30 cellular contexts compared by ENCODE assay signal in the genomic region with DNA sequence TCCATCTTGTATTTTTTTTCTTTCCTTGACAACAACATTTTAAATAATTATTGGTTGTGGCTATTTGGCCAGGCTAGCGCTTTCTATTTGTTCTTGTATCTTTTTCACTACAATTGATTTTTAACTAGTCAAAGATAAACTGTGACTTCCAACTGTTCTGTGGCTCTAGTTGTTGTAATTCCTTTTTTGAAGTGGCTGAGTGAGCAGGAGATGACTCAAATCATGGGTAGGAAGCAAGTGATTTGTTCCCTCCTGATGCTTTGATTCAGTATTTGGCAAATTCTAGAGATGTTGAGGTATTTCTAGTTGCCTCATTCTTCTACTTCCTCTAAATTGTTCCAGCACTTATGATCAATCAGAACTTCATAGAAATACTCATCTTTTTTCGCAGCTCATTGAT.
"Had no signal": no experiment of that assay in that cellular context is flagged by ENCODE, and none has a peak within 500 bp of the region (broad histone marks: within the 10 kb centered on the region; RNA-seq: fewer than 3 reads in every experiment).

No MANE protein-coding gene starts in this region.

- H3K9me3 ChIP-seq: colonic mucosa, esophagus muscularis mucosa had no signal

- H3K4me3 Mint-ChIP-seq: activated CD4-positive, alpha-beta T cell treated with anti-CD3 and anti-CD28 coated beads for 36 hours; activated naive CD8-positive, alpha-beta T cell treated with anti-CD3 and anti-CD28 coated beads, Interleukin-2, amount 10 ng/mL, durations not matched to agents 7 days and 5 days; activated T-cell treated with anti-CD3 and anti-CD28 coated beads, Interleukin-2, amount 50 U/mL, for 24 hours; effector memory CD8-positive, alpha-beta T cell; natural killer cell treated with Interleukin-12 subunit alpha and Interleukin-12 subunit beta and Interleukin-15 and Interleukin-18, amount 100 ng/mL, for 72 hours; stimulated activated effector memory CD8-positive, alpha-beta T cell treated with anti-CD3 and anti-CD28 coated beads, Interleukin-12 subunit alpha, Interleukin-12 subunit beta, amount 100 ng/mL, for 72 hours; stimulated activated naive CD8-positive, alpha-beta T cell treated with anti-CD3 and anti-CD28 coated beads, Interleukin-15, amount 100 ng/mL, for 72 hours; T-helper 2 cell treated with Interferon-gamma antibody and Interleukin-4, amounts not matched to agents 5 μg/mL and 100 μg/mL, for 36 hours; WTC11 had no signal

- ATAC-seq: activated CD4-positive, alpha-beta T cell treated with anti-CD3 and anti-CD28 coated beads for 36 hours; effector memory CD8-positive, alpha-beta T cell; left cardiac atrium; natural killer cell treated with Interleukin-12 subunit alpha and Interleukin-12 subunit beta and Interleukin-15 and Interleukin-18, amount 100 ng/mL, for 72 hours; sciatic nerve; stimulated activated effector memory CD8-positive, alpha-beta T cell treated with anti-CD3 and anti-CD28 coated beads, Interleukin-12 subunit alpha, Interleukin-12 subunit beta, amount 100 ng/mL, for 72 hours; stimulated activated naive CD8-positive, alpha-beta T cell treated with anti-CD3 and anti-CD28 coated beads, Interleukin-15, amount 100 ng/mL, for 72 hours; WTC11 had no signal

- H3K9me3 Mint-ChIP-seq: WTC11 had no signal

- H3K36me3 ChIP-seq: colonic mucosa, esophagus muscularis mucosa, tibial nerve had no signal

- FAIRE-seq: bronchial epithelial cell, endothelial cell of umbilical vein, islet of Langerhans, small intestine, TTC549 had no signal

- H3K27ac Mint-ChIP-seq: activated CD4-positive, alpha-beta T cell treated with anti-CD3 and anti-CD28 coated beads for 36 hours; activated naive CD8-positive, alpha-beta T cell treated with anti-CD3 and anti-CD28 coated beads, Interleukin-2, amount 10 ng/mL, durations not matched to agents 7 days and 5 days; activated T-cell treated with anti-CD3 and anti-CD28 coated beads, Interleukin-2, amount 50 U/mL, for 24 hours; activated T-helper 2 cell treated with anti-CD3 and anti-CD28 coated beads, Interferon-gamma antibody, Interleukin-2, Interleukin-4, amounts not matched to agents 10 μg/mL and 5 μg/mL and 100 μg/mL, durations not matched to agents 14 hours and 24 hours and 36 hours; effector memory CD8-positive, alpha-beta T cell; natural killer cell treated with Interleukin-12 subunit alpha and Interleukin-12 subunit beta and Interleukin-15 and Interleukin-18, amount 100 ng/mL, for 72 hours; stimulated activated effector memory CD8-positive, alpha-beta T cell treated with anti-CD3 and anti-CD28 coated beads, Interleukin-12 subunit alpha, Interleukin-12 subunit beta, amount 100 ng/mL, for 72 hours; stimulated activated naive CD8-positive, alpha-beta T cell treated with anti-CD3 and anti-CD28 coated beads, Interleukin-15, amount 100 ng/mL, for 72 hours; T-helper 2 cell treated with Interferon-gamma antibody and Interleukin-4, amounts not matched to agents 5 μg/mL and 100 μg/mL, for 36 hours; WTC11 had no signal

- H3K27ac ChIP-seq: colonic mucosa, dorsolateral prefrontal cortex, esophagus muscularis mucosa, tibial nerve had no signal

- DNase-seq: activated CD4-positive, alpha-beta T cell treated with anti-CD3 and anti-CD28 coated beads for 36 hours; activated CD4-positive, alpha-beta T cell treated with anti-CD3 and anti-CD28 coated beads, Interleukin-2, amount 50 U/mL, for 4 hours; activated CD8-positive, alpha-beta memory T cell treated with anti-CD3 and anti-CD28 coated beads for 24 hours; activated CD8-positive, alpha-beta memory T cell treated with anti-CD3 and anti-CD28 coated beads, Interleukin-2, amount 50 U/mL, for 4 hours; activated naive CD4-positive, alpha-beta T cell treated with Interleukin-2 at 50 U/mL for 16 hours; activated naive CD8-positive, alpha-beta T cell treated with anti-CD3 and anti-CD28 coated beads, Interleukin-2, amount 10 ng/mL, durations not matched to agents 7 days and 5 days; activated T-cell treated with anti-CD3 and anti-CD28 coated beads, Interleukin-2, amount 50 U/mL, for 24 hours; amniotic stem cell; colonic mucosa; dorsolateral prefrontal cortex; effector memory CD8-positive, alpha-beta T cell; head of caudate nucleus; hypothalamus; left cardiac atrium; nucleus accumbens; small intestine; stimulated activated CD4-positive, alpha-beta T cell treated with anti-CD3 and anti-CD28 coated beads, Interleukin-2, amount 100 ng/mL, for 24 hours; stimulated activated naive CD8-positive, alpha-beta T cell treated with anti-CD3 and anti-CD28 coated beads, Interleukin-15, amount 100 ng/mL, for 72 hours had no signal

- H3K4me1 Mint-ChIP-seq: activated CD4-positive, alpha-beta T cell treated with anti-CD3 and anti-CD28 coated beads for 36 hours; activated naive CD8-positive, alpha-beta T cell treated with anti-CD3 and anti-CD28 coated beads, Interleukin-2, amount 10 ng/mL, durations not matched to agents 7 days and 5 days; stimulated activated effector memory CD8-positive, alpha-beta T cell treated with anti-CD3 and anti-CD28 coated beads, Interleukin-12 subunit alpha, Interleukin-12 subunit beta, amount 100 ng/mL, for 72 hours; stimulated activated naive CD8-positive, alpha-beta T cell treated with anti-CD3 and anti-CD28 coated beads, Interleukin-15, amount 100 ng/mL, for 72 hours; WTC11 had no signal

- H3K4me1 ChIP-seq: colonic mucosa, esophagus muscularis mucosa, tibial nerve had no signal

- H3K27me3 Mint-ChIP-seq: activated CD4-positive, alpha-beta T cell treated with anti-CD3 and anti-CD28 coated beads for 36 hours; activated naive CD8-positive, alpha-beta T cell treated with anti-CD3 and anti-CD28 coated beads, Interleukin-2, amount 10 ng/mL, durations not matched to agents 7 days and 5 days; activated T-cell treated with anti-CD3 and anti-CD28 coated beads, Interleukin-2, amount 50 U/mL, for 24 hours; effector memory CD8-positive, alpha-beta T cell; natural killer cell treated with Interleukin-12 subunit alpha and Interleukin-12 subunit beta and Interleukin-15 and Interleukin-18, amount 100 ng/mL, for 72 hours; stimulated activated naive CD8-positive, alpha-beta T cell treated with anti-CD3 and anti-CD28 coated beads, Interleukin-15, amount 100 ng/mL, for 72 hours had no signal

- H3K27me3 ChIP-seq: colonic mucosa, dorsolateral prefrontal cortex, esophagus muscularis mucosa, tibial nerve had no signal

- H3K36me3 Mint-ChIP-seq: activated naive CD8-positive, alpha-beta T cell treated with anti-CD3 and anti-CD28 coated beads, Interleukin-2, amount 10 ng/mL, durations not matched to agents 7 days and 5 days; stimulated activated effector memory CD8-positive, alpha-beta T cell treated with anti-CD3 and anti-CD28 coated beads, Interleukin-12 subunit alpha, Interleukin-12 subunit beta, amount 100 ng/mL, for 72 hours; WTC11 had no signal

- H3K4me3 ChIP-seq: colonic mucosa, dorsolateral prefrontal cortex, esophagus muscularis mucosa, tibial nerve had no signal
